ENCODE assay signal across 19 cellular contexts in the genomic region with DNA sequence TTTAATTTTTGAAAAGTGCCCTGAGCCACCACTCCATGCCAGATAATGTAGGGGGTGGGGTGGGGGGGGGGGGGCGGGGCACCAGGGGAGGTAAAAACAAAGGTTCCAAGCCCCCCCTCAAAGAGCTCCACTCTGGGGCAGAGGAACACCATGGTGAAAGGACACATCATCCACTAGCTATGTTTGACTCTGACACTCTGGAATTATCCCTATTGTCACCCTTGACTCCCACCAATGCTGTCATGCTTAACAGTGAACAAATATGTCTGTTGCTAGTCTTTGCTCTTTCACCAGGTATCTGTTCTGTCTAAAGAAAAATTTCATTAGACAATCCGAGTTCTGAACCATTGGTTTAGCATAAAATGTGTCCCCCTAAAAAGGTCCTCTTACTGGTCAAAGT.
DNase-seq lines count a peak whose midpoint lies in the region; ATAC-seq and TF ChIP-seq lines count a peak whose summit lies in the region.
"Had no signal": no experiment of that assay in that cellular context is flagged by ENCODE, and none has a peak within 500 bp of the region (broad histone marks: within the 10 kb centered on the region; RNA-seq: fewer than 3 reads in every experiment).

No MANE protein-coding gene starts in this region.

- TF ChIP-seq POLR2A in tibial nerve (IDR thresholded peaks at IDR 0.05) = no peak

- H3K9ac ChIP-seq in muscle layer of colon (ENCODE audit: low read length) = no peak overlapping the region

- ATAC-seq in HG03520 (IDR thresholded peaks at IDR 0.05; ENCODE audit: unreplicated experiment) (no peak), GM21619 (IDR thresholded peaks at IDR 0.05; ENCODE audit: unreplicated experiment) (no peak), GM21367 (IDR thresholded peaks at IDR 0.05; ENCODE audit: unreplicated experiment) (no peak)
- ATAC-seq: naive thymus-derived CD4-positive, alpha-beta T cell; T-cell had no signal

- H3K27me3 ChIP-seq in muscle layer of colon (ENCODE audit: control insufficient read depth in 1 of 2, insufficient read depth in 2 of 2, low read length in 2 of 2) (no peaks in the 10 kb centered on the region), tibial nerve (no peaks in the 10 kb centered on the region)
- H3K27me3 ChIP-seq: ascending aorta, right atrium auricular region had no signal

- H3K27me3 Mint-ChIP-seq in brain = peaks cover 15% of the 10 kb centered on the region

- no peaks in the 10 kb centered on the region for H3K36me3 Mint-ChIP-seq in brain
- H3K36me3 Mint-ChIP-seq: naive thymus-derived CD4-positive, alpha-beta T cell; T-cell had no signal

- no peaks in the 10 kb centered on the region for H3K9me3 ChIP-seq in muscle layer of colon (ENCODE audit: low read length)
- H3K9me3 ChIP-seq in tibial nerve = no peaks in the 10 kb centered on the region
- H3K9me3 ChIP-seq: ascending aorta, right atrium auricular region had no signal

- no peak overlapping the region for H3K4me3 ChIP-seq in muscle layer of colon (ENCODE audit: low read depth in 1 of 2, low read length in 2 of 2)
- H3K4me3 ChIP-seq in tibial nerve = no peak overlapping the region
- H3K4me3 ChIP-seq: ascending aorta, right atrium auricular region had no signal

- H3K4me1 ChIP-seq in muscle layer of colon (ENCODE audit: insufficient read depth, low read length) (peaks cover 27% of the 10 kb centered on the region), tibial nerve (peaks cover 0 to 18% (median 2%) of the 10 kb centered on the region in 4 donors)

- DNase-seq in HS-5 (ENCODE audit: low read depth) (peak; percentile 32), tibial nerve (ENCODE audit: low spot score in 2 of 2) (no peak)
- no peak for DNase-seq in activated CD8-positive, alpha-beta memory T cell treated with anti-CD3 and anti-CD28 coated beads for 24 hours
- DNase-seq: activated B cell treated with CpG ODN at 0.5 μM for 24 hours; activated gamma-delta T cell treated with Interleukin-2 at 50 U/mL for 16 hours; cortex of kidney; left ventricle myocardium superior; naive thymus-derived CD4-positive, alpha-beta T cell; NCI-H748 treated with DMSO at 0.1 percent for 48 hours; stimulated activated CD4-positive, alpha-beta T cell treated with anti-CD3 and anti-CD28 coated beads, Interleukin-1b, Interleukin-23, amount 100 ng/mL, for 48 hours; T-cell had no signal

- peaks cover 0 to 3% (median 0%) of the 10 kb centered on the region in 5 experiments for H3K9me3 Mint-ChIP-seq in brain
- H3K9me3 Mint-ChIP-seq: activated B cell treated with CpG ODN at 0.5 μM for 24 hours, T-cell had no signal

- no peak for TF ChIP-seq EP300 in tibial nerve (IDR thresholded peaks at IDR 0.05)

- peaks cover 42% of the 10 kb centered on the region for H3K4me1 Mint-ChIP-seq in brain
- H3K4me1 Mint-ChIP-seq: activated B cell treated with CpG ODN at 0.5 μM for 24 hours; naive thymus-derived CD4-positive, alpha-beta T cell; T-cell had no signal

- peak overlapping the region in 1 of 5 experiments; percentile 23 for H3K4me3 Mint-ChIP-seq in brain
- H3K4me3 Mint-ChIP-seq: activated B cell treated with CpG ODN at 0.5 μM for 24 hours; naive thymus-derived CD4-positive, alpha-beta T cell; T-cell had no signal

- peak overlapping the region; percentile 5 for H3K27ac ChIP-seq in muscle layer of colon (ENCODE audit: low read depth, low read length)
- peak overlapping the region in 3 of 4 donors; percentile 35 to 82 (median 65) for H3K27ac ChIP-seq in tibial nerve
- H3K27ac ChIP-seq: C4-2B had no signal

- no peak for TF ChIP-seq CTCF in brain (conservative IDR thresholded peaks at IDR 0.05)
- TF ChIP-seq CTCF in tibial nerve (IDR thresholded peaks at IDR 0.05) = no peak

- peak overlapping the region; percentile 41 to 96 (median 94) for H3K27ac Mint-ChIP-seq in brain
- H3K27ac Mint-ChIP-seq: activated B cell treated with CpG ODN at 0.5 μM for 24 hours, T-cell had no signal

- H3K36me3 ChIP-seq in muscle layer of colon (ENCODE audit: insufficient read depth, low read length) = no peaks in the 10 kb centered on the region
- H3K36me3 ChIP-seq in tibial nerve = no peaks in the 10 kb centered on the region
- H3K36me3 ChIP-seq: ascending aorta, right atrium auricular region had no signal

- 58 to 66% methylated on average over 2 of the region's 2 CpGs for WGBS in tibial nerve, 2 donors
